8 cellular contexts compared by ENCODE assay signal in genomic region chr19:48812094-48812929, GRCh38. TPM values are rescaled to one million over a fixed set of nuclear protein-coding genes. Genes with fewer than 3 reads are reported as not detected.
DNase-seq lines count a peak whose midpoint lies in the region; ATAC-seq and TF ChIP-seq lines count a peak whose summit lies in the region.

No MANE protein-coding gene starts in this region.

- peak; percentile 60 for ATAC-seq in GM18867 (IDR thresholded peaks at IDR 0.05; ENCODE audit: unreplicated experiment)

- no peak for TF ChIP-seq EP300 in Ishikawa (IDR thresholded peaks at IDR 0.05; ENCODE audit: borderline replicate concordance)

- H3K4me3 Mint-ChIP-seq in activated naive CD8-positive, alpha-beta T cell treated with anti-CD3 and anti-CD28 coated beads for 36 hours: peak overlapping the region; percentile 79
- peak overlapping the region; percentile 83 for H3K4me3 Mint-ChIP-seq in glutamatergic neuron (ENCODE audit: unreplicated experiment)
- peak overlapping the region; percentile 89 for H3K4me3 Mint-ChIP-seq in type B pancreatic cell

- no peaks in the 10 kb centered on the region for H3K9me3 ChIP-seq in osteoblast (ENCODE audit: low read depth, low read length)

- peaks cover 6% of the 10 kb centered on the region for H3K36me3 Mint-ChIP-seq in activated naive CD8-positive, alpha-beta T cell treated with anti-CD3 and anti-CD28 coated beads for 36 hours
- H3K36me3 Mint-ChIP-seq in glutamatergic neuron (ENCODE audit: unreplicated experiment) (no peaks in the 10 kb centered on the region), type B pancreatic cell (peaks cover 3% of the 10 kb centered on the region)

- no peaks in the 10 kb centered on the region for H3K9me3 Mint-ChIP-seq in activated naive CD8-positive, alpha-beta T cell treated with anti-CD3 and anti-CD28 coated beads for 36 hours
- H3K9me3 Mint-ChIP-seq in glutamatergic neuron (ENCODE audit: unreplicated experiment) (peaks cover 5% of the 10 kb centered on the region), type B pancreatic cell (no peaks in the 10 kb centered on the region)

- peak; percentile 47 for TF ChIP-seq POLR2A in Raji (IDR thresholded peaks at IDR 0.05; ENCODE audit: insufficient read depth, low read depth, low read length)

- peak; percentile 80 for DNase-seq in activated naive CD8-positive, alpha-beta T cell treated with anti-CD3 and anti-CD28 coated beads for 36 hours
- peak; percentile 83 for DNase-seq in glutamatergic neuron
- peak; percentile 94 for DNase-seq in osteoblast (ENCODE audit: insufficient read length, low spot score, missing footprints)
- peak; percentile 85 for DNase-seq in type B pancreatic cell (ENCODE audit: extremely low spot score, unreplicated experiment)

- H3K27me3 ChIP-seq in osteoblast (ENCODE audit: insufficient read depth, low read length): no peaks in the 10 kb centered on the region

- no peaks in the 10 kb centered on the region for H3K27me3 Mint-ChIP-seq in activated naive CD8-positive, alpha-beta T cell treated with anti-CD3 and anti-CD28 coated beads for 36 hours
- H3K27me3 Mint-ChIP-seq in glutamatergic neuron (ENCODE audit: unreplicated experiment) (peaks cover 11% of the 10 kb centered on the region), type B pancreatic cell (no peaks in the 10 kb centered on the region)

- H3K79me2 ChIP-seq in osteoblast (ENCODE audit: insufficient read depth, low read length): no peaks in the 10 kb centered on the region

- H3K27ac Mint-ChIP-seq in activated naive CD8-positive, alpha-beta T cell treated with anti-CD3 and anti-CD28 coated beads for 36 hours: peak overlapping the region; percentile 17
- peak overlapping the region; percentile 73 for H3K27ac Mint-ChIP-seq in glutamatergic neuron (ENCODE audit: unreplicated experiment)
- peak overlapping the region; percentile 95 for H3K27ac Mint-ChIP-seq in type B pancreatic cell

- no peaks in the 10 kb centered on the region for H4K20me1 ChIP-seq in osteoblast (ENCODE audit: insufficient read depth, low read length)

- TF ChIP-seq CTCF in 22Rv1 (IDR thresholded peaks at IDR 0.05) (no peak), glutamatergic neuron (IDR thresholded peaks at IDR 0.05; ENCODE audit: partially characterized antibody, unreplicated experiment) (no peak), osteoblast (IDR thresholded peaks at IDR 0.05; ENCODE audit: extremely low read depth, low read depth, low read length) (no peak), type B pancreatic cell (conservative IDR thresholded peaks at IDR 0.05) (peak; percentile 14)

- H3K4me3 ChIP-seq in osteoblast (ENCODE audit: insufficient read depth, low read length): peak overlapping the region; percentile 68

- H3K36me3 ChIP-seq in osteoblast (ENCODE audit: insufficient read depth, low read length): no peaks in the 10 kb centered on the region

- H3K4me1 Mint-ChIP-seq in activated naive CD8-positive, alpha-beta T cell treated with anti-CD3 and anti-CD28 coated beads for 36 hours: peaks cover 19% of the 10 kb centered on the region
- peaks cover 11% of the 10 kb centered on the region for H3K4me1 Mint-ChIP-seq in glutamatergic neuron (ENCODE audit: low read depth, unreplicated experiment)
- H3K4me1 Mint-ChIP-seq in type B pancreatic cell (ENCODE audit: unreplicated experiment): peaks cover 35% of the 10 kb centered on the region

- H3K27ac ChIP-seq in 22Rv1 (peak overlapping the region; percentile 88), osteoblast (ENCODE audit: low read depth, low read length) (no peak overlapping the region)

- peak overlapping the region; percentile 85 for H3K4me2 ChIP-seq in osteoblast (ENCODE audit: insufficient read depth, low read length)

- peak overlapping the region; percentile 46 for H2AFZ ChIP-seq in osteoblast (ENCODE audit: low read length)

- no peak for TF ChIP-seq RAD21 in Ishikawa (IDR thresholded peaks at IDR 0.05; ENCODE audit: low read depth)

- peaks cover 11% of the 10 kb centered on the region for H3K4me1 ChIP-seq in osteoblast (ENCODE audit: insufficient read depth, low read length)

TF ChIP-seq in Ishikawa, 13 proteins besides CTCF, POLR2A, EP300 and RAD21:
- TF ChIP-seq TCF12 (IDR thresholded peaks at IDR 0.05; ENCODE audit: low read depth) (peak; percentile 22; the same call in 1 of the 2 replicates), YY1 (IDR thresholded peaks at IDR 0.05; ENCODE audit: low read depth) (no peak), EGR1 (IDR thresholded peaks at IDR 0.05) (0 out of 2 replicates have a peak, but pooled peaks have one; percentile 39)
TF ChIP-seq in Ishikawa: peak in this region for 2.

RNA-seq across cellular contexts. Expression of gene BCAT2, which starts 1.5 kb away (rescaled TPM):
- 10 to 100 TPM; 62.6 to 63.6 TPM for total RNA-seq in activated naive CD8-positive, alpha-beta T cell treated with anti-CD3 and anti-CD28 coated beads for 36 hours
- 22.3 TPM for total RNA-seq in glutamatergic neuron (ENCODE audit: unreplicated experiment)
- total RNA-seq in osteoblast: 29.7 and 30.1 TPM in 2 replicates
- total RNA-seq in type B pancreatic cell (ENCODE audit: low replicate concordance): 52.8 and 73.3 TPM in 2 replicates

RNA-seq across cellular contexts. Expression of gene HSD17B14, which starts 24.0 kb away (rescaled TPM):
- total RNA-seq in activated naive CD8-positive, alpha-beta T cell treated with anti-CD3 and anti-CD28 coated beads for 36 hours: under 1 TPM; 0.35 to 0.66 TPM
- 1.0 TPM for total RNA-seq in glutamatergic neuron (ENCODE audit: unreplicated experiment)
- total RNA-seq in osteoblast: 1.8 and 2.1 TPM in 2 replicates
- 9.4 and 12.9 TPM in 2 replicates for total RNA-seq in type B pancreatic cell (ENCODE audit: low replicate concordance)

RNA-seq across cellular contexts. Expression of gene PLEKHA4, which starts 56.1 kb away (rescaled TPM):
- 1 to 10 TPM; 5.8 to 7.6 TPM for total RNA-seq in activated naive CD8-positive, alpha-beta T cell treated with anti-CD3 and anti-CD28 coated beads for 36 hours
- total RNA-seq in glutamatergic neuron (ENCODE audit: unreplicated experiment) (9.4 TPM), osteoblast (21.4 and 28.6 TPM in 2 replicates), type B pancreatic cell (ENCODE audit: low replicate concordance) (15.8 and 45.4 TPM in 2 replicates)

RNA-seq across cellular contexts. Expression of gene FGF21, which starts 57.0 kb away (rescaled TPM):
- not detected for total RNA-seq in activated naive CD8-positive, alpha-beta T cell treated with anti-CD3 and anti-CD28 coated beads for 36 hours
- total RNA-seq in glutamatergic neuron (ENCODE audit: unreplicated experiment) (not detected), osteoblast (not detected in 2 replicates), type B pancreatic cell (ENCODE audit: low replicate concordance) (not detected in 2 replicates)

RNA-seq across cellular contexts. Expression of gene FUT1, which starts 59.9 kb away (rescaled TPM):
- under 1 TPM; 0.06 to 0.12 TPM for total RNA-seq in activated naive CD8-positive, alpha-beta T cell treated with anti-CD3 and anti-CD28 coated beads for 36 hours
- total RNA-seq in glutamatergic neuron (ENCODE audit: unreplicated experiment): 4.4 TPM
- total RNA-seq in osteoblast: under 0.01 TPM in 1 of 2 replicates, not detected in the other
- 11.2 and 15.0 TPM in 2 replicates for total RNA-seq in type B pancreatic cell (ENCODE audit: low replicate concordance)

Comparison
In these comparisons a context has a peak if more than half of its experiments do, and no peak if none do; other contexts are left out.
1. H3K27ac Mint-ChIP-seq: peak in every context shown above with its lines; median percentile 95 in type B pancreatic cell; 73 in glutamatergic neuron; 17 in activated naive CD8-positive, alpha-beta T cell treated with anti-CD3 and anti-CD28 coated beads for 36 hours.